1 cellular context compared by ENCODE assay signal in the genomic region with DNA sequence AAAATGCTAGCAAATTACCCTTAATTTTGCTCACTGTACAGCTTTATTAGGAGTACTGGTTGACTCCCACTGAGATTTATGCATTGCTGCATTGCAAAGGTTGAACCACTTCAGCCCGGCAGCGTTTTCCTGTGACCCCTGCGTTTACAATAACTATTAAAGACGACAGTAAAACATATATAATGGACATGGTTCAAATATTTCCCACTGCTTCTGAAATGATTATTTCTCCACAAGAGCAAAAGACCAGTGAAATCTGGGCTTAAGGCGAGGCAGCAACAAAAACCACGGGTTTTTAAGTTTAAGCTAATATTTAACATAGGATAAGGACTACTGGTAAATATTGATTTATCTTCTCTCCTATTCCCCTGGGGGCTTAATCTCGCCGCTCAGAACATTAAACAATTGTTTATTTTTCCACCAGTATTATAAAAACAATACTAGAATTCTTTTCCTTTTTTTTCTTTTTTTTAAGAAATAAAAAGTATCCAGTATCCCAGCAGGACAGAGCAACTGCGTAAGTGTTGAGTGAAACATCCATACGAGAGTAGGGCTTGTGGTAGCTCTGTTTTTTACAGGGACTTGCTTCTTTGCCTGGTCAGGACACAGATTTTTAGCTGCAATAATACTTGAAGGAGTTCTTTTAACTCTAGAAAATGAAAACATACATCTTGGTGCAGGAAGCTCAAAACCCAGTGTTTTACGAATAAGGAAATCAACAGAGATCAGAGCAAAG.
TF ChIP-seq lines count a peak whose summit lies in the region.

No MANE protein-coding gene starts in this region.

TF ChIP-seq in GM23338, 12 proteins besides CTCF, POLR2A, EP300 and RAD21 (continued from another document):
- TF ChIP-seq, protein P1, sequence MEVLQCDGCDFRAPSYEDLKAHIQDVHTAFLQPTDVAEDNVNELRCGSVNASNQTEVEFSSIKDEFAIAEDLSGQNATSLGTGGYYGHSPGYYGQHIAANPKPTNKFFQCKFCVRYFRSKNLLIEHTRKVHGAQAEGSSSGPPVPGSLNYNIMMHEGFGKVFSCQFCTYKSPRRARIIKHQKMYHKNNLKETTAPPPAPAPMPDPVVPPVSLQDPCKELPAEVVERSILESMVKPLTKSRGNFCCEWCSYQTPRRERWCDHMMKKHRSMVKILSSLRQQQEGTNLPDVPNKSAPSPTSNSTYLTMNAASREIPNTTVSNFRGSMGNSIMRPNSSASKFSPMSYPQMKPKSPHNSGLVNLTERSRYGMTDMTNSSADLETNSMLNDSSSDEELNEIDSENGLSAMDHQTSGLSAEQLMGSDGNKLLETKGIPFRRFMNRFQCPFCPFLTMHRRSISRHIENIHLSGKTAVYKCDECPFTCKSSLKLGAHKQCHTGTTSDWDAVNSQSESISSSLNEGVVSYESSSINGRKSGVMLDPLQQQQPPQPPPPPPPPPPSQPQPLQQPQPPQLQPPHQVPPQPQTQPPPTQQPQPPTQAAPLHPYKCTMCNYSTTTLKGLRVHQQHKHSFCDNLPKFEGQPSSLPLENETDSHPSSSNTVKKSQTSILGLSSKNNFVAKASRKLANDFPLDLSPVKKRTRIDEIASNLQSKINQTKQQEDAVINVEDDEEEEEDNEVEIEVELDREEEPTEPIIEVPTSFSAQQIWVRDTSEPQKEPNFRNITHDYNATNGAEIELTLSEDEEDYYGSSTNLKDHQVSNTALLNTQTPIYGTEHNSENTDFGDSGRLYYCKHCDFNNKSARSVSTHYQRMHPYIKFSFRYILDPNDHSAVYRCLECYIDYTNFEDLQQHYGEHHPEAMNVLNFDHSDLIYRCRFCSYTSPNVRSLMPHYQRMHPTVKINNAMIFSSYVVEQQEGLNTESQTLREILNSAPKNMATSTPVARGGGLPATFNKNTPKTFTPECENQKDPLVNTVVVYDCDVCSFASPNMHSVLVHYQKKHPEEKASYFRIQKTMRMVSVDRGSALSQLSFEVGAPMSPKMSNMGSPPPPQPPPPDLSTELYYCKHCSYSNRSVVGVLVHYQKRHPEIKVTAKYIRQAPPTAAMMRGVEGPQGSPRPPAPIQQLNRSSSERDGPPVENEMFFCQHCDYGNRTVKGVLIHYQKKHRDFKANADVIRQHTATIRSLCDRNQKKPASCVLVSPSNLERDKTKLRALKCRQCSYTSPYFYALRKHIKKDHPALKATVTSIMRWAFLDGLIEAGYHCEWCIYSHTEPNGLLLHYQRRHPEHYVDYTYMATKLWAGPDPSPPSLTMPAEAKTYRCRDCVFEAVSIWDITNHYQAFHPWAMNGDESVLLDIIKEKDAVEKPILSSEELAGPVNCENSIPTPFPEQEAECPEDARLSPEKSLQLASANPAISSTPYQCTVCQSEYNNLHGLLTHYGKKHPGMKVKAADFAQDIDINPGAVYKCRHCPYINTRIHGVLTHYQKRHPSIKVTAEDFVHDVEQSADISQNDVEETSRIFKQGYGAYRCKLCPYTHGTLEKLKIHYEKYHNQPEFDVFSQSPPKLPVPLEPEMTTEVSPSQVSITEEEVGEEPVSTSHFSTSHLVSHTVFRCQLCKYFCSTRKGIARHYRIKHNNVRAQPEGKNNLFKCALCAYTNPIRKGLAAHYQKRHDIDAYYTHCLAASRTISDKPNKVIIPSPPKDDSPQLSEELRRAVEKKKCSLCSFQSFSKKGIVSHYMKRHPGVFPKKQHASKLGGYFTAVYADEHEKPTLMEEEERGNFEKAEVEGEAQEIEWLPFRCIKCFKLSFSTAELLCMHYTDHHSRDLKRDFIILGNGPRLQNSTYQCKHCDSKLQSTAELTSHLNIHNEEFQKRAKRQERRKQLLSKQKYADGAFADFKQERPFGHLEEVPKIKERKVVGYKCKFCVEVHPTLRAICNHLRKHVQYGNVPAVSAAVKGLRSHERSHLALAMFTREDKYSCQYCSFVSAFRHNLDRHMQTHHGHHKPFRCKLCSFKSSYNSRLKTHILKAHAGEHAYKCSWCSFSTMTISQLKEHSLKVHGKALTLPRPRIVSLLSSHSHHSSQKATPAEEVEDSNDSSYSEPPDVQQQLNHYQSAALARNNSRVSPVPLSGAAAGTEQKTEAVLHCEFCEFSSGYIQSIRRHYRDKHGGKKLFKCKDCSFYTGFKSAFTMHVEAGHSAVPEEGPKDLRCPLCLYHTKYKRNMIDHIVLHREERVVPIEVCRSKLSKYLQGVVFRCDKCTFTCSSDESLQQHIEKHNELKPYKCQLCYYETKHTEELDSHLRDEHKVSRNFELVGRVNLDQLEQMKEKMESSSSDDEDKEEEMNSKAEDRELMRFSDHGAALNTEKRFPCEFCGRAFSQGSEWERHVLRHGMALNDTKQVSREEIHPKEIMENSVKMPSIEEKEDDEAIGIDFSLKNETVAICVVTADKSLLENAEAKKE (CRISPR knock-in tag; IDR thresholded peaks at IDR 0.05) = no peak
- TF ChIP-seq ZNF331 (CRISPR knock-in tag; IDR thresholded peaks at IDR 0.05; ENCODE audit: low read depth) (no peak), EZH2 (IDR thresholded peaks at IDR 0.05; ENCODE audit: low read depth, unreplicated experiment) (no peak), POLR2AphosphoS5 (IDR thresholded peaks at IDR 0.05; ENCODE audit: low read depth) (no peak), EZH2phosphoT487 (IDR thresholded peaks at IDR 0.05; ENCODE audit: unreplicated experiment) (no peak), ZNF114 (CRISPR knock-in tag; IDR thresholded peaks at IDR 0.05) (no peak), CREB1 (CRISPR knock-in tag; IDR thresholded peaks at IDR 0.05; ENCODE audit: low read depth) (no peak), STAT1 (IDR thresholded peaks at IDR 0.05; ENCODE audit: unreplicated experiment) (no peak), NANOG (IDR thresholded peaks at IDR 0.05; ENCODE audit: borderline replicate concordance) (no peak)
- TF ChIP-seq, protein P2, sequence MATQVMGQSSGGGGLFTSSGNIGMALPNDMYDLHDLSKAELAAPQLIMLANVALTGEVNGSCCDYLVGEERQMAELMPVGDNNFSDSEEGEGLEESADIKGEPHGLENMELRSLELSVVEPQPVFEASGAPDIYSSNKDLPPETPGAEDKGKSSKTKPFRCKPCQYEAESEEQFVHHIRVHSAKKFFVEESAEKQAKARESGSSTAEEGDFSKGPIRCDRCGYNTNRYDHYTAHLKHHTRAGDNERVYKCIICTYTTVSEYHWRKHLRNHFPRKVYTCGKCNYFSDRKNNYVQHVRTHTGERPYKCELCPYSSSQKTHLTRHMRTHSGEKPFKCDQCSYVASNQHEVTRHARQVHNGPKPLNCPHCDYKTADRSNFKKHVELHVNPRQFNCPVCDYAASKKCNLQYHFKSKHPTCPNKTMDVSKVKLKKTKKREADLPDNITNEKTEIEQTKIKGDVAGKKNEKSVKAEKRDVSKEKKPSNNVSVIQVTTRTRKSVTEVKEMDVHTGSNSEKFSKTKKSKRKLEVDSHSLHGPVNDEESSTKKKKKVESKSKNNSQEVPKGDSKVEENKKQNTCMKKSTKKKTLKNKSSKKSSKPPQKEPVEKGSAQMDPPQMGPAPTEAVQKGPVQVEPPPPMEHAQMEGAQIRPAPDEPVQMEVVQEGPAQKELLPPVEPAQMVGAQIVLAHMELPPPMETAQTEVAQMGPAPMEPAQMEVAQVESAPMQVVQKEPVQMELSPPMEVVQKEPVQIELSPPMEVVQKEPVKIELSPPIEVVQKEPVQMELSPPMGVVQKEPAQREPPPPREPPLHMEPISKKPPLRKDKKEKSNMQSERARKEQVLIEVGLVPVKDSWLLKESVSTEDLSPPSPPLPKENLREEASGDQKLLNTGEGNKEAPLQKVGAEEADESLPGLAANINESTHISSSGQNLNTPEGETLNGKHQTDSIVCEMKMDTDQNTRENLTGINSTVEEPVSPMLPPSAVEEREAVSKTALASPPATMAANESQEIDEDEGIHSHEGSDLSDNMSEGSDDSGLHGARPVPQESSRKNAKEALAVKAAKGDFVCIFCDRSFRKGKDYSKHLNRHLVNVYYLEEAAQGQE (IDR thresholded peaks at IDR 0.05; ENCODE audit: unreplicated experiment) = no peak
